Comparison of ENCODE assay signal across 8 cellular contexts in genomic region chr12:64403708-64404469, GRCh38. TPM values are rescaled to one million over a fixed set of nuclear protein-coding genes. Genes with fewer than 3 reads are reported as not detected.
DNase-seq lines count a peak whose midpoint lies in the region; ATAC-seq and TF ChIP-seq lines count a peak whose summit lies in the region.

TSS of gene XPOT (plus strand) at chr12:64404392. CDS start at chr12:64410036, 5,644 bp downstream.

- H3K27me3 Mint-ChIP-seq in activated T-helper 2 cell treated with anti-CD3 and anti-CD28 coated beads, Interferon-gamma antibody, Interleukin-2, Interleukin-4, amounts not matched to agents 10 μg/mL and 5 μg/mL and 100 μg/mL, durations not matched to agents 14 hours and 24 hours and 36 hours (ENCODE audit: low read depth) = no peaks in the 10 kb centered on the region
- H3K27me3 Mint-ChIP-seq in naive thymus-derived CD8-positive, alpha-beta T cell = peaks cover 0 to 3% (median 0%) of the 10 kb centered on the region in 5 donors

- no peak for TF ChIP-seq CTCF in LNCaP clone FGC (IDR thresholded peaks at IDR 0.05; ENCODE audit: control insufficient read depth, extremely low read depth, insufficient read depth)
- TF ChIP-seq CTCF in fibroblast of mammary gland (conservative IDR thresholded peaks at IDR 0.05; ENCODE audit: control insufficient read depth, insufficient read depth, low read depth, low read length) = no peak

- POLR2A ChIA-PET in naive thymus-derived CD8-positive, alpha-beta T cell (lab: Charles Lee) = interaction anchor here (1.0 to 1.8 kb wide), 5 partner anchors 13 to 559 kb away, joined by 3 to 12 read pairs (median 4); partner anchors contain the start of genes C12orf56, KICS2 and SRGAP1

- H3K4me3 ChIP-seq in LNCaP clone FGC (ENCODE audit: low read depth, low read length) (peak within 1 kb of the TSS; percentile 86), fibroblast of mammary gland (ENCODE audit: control insufficient read depth, low read depth, low read length) (peak within 1 kb of the TSS; percentile 75)

- peak; percentile 94 to 96 for ATAC-seq in naive thymus-derived CD8-positive, alpha-beta T cell

- H3K4me3 Mint-ChIP-seq in activated T-helper 2 cell treated with anti-CD3 and anti-CD28 coated beads, Interferon-gamma antibody, Interleukin-2, Interleukin-4, amounts not matched to agents 10 μg/mL and 5 μg/mL and 100 μg/mL, durations not matched to agents 14 hours and 24 hours and 36 hours (ENCODE audit: low read depth) = peak within 1 kb of the TSS; percentile 93
- H3K4me3 Mint-ChIP-seq in naive thymus-derived CD8-positive, alpha-beta T cell = peak within 1 kb of the TSS; percentile 92 to 99 (median 95)

- H3K27ac Mint-ChIP-seq in activated T-helper 2 cell treated with anti-CD3 and anti-CD28 coated beads, Interferon-gamma antibody, Interleukin-2, Interleukin-4, amounts not matched to agents 10 μg/mL and 5 μg/mL and 100 μg/mL, durations not matched to agents 14 hours and 24 hours and 36 hours = peak within 1 kb of the TSS; percentile 97
- H3K27ac Mint-ChIP-seq in naive thymus-derived CD8-positive, alpha-beta T cell = peak within 1 kb of the TSS; percentile 86 to 98 (median 96)

- intact Hi-C loops in activated T-helper 2 cell treated with anti-CD3 and anti-CD28 coated beads, Interferon-gamma antibody, Interleukin-2, Interleukin-4, amounts not matched to agents 10 μg/mL and 5 μg/mL and 100 μg/mL, durations not matched to agents 14 hours and 24 hours and 36 hours (cut with micrococcal nuclease) = loop anchor here (1.0 to 10.0 kb wide), 7 partner anchors 19 to 619 kb away; partner anchors contain the start of genes GNS, KICS2, SRGAP1 and TBK1

- peaks cover 13% of the 10 kb centered on the region for H3K36me3 Mint-ChIP-seq in activated T-helper 2 cell treated with anti-CD3 and anti-CD28 coated beads, Interferon-gamma antibody, Interleukin-2, Interleukin-4, amounts not matched to agents 10 μg/mL and 5 μg/mL and 100 μg/mL, durations not matched to agents 14 hours and 24 hours and 36 hours (ENCODE audit: low read depth)
- H3K36me3 Mint-ChIP-seq in naive thymus-derived CD8-positive, alpha-beta T cell = no peaks in the 10 kb centered on the region

- H3K9me3 Mint-ChIP-seq in activated T-helper 2 cell treated with anti-CD3 and anti-CD28 coated beads, Interferon-gamma antibody, Interleukin-2, Interleukin-4, amounts not matched to agents 10 μg/mL and 5 μg/mL and 100 μg/mL, durations not matched to agents 14 hours and 24 hours and 36 hours = no peaks in the 10 kb centered on the region
- H3K9me3 Mint-ChIP-seq in naive thymus-derived CD8-positive, alpha-beta T cell = no peaks in the 10 kb centered on the region

- H3K4me1 Mint-ChIP-seq in activated T-helper 2 cell treated with anti-CD3 and anti-CD28 coated beads, Interferon-gamma antibody, Interleukin-2, Interleukin-4, amounts not matched to agents 10 μg/mL and 5 μg/mL and 100 μg/mL, durations not matched to agents 14 hours and 24 hours and 36 hours (ENCODE audit: low read depth) = peaks cover 31% of the 10 kb centered on the region
- peaks cover 9 to 33% (median 25%) of the 10 kb centered on the region in 4 donors for H3K4me1 Mint-ChIP-seq in naive thymus-derived CD8-positive, alpha-beta T cell

- DNase-seq in EL (peak; percentile 98), H4 (ENCODE audit: low spot score) (peak; percentile 95), LNCaP clone FGC (ENCODE audit: low read depth) (peak; percentile 97), RPMI8226 (peak; percentile 98), fibroblast of mammary gland (ENCODE audit: low read depth) (peak; percentile 97)
- peak; percentile 92 for DNase-seq in activated T-helper 2 cell treated with anti-CD3 and anti-CD28 coated beads, Interferon-gamma antibody, Interleukin-2, Interleukin-4, amounts not matched to agents 10 μg/mL and 5 μg/mL and 100 μg/mL, durations not matched to agents 14 hours and 24 hours and 36 hours (ENCODE audit: low spot score)
- peak; percentile 83 to 94 (median 90) for DNase-seq in naive thymus-derived CD8-positive, alpha-beta T cell
- peak; percentile 93 for DNase-seq in stimulated activated naive CD4-positive, alpha-beta T cell treated with Interleukin-2 at 50 U/mL for 16 hours (lab: John Stamatoyannopoulos, UW)

RNA-seq across cellular contexts. Expression of gene XPOT, which starts in this region (rescaled TPM):
- 91.4 and 100 TPM in 2 replicates for total RNA-seq in H4 (2014; rRNA removed; shearing (Covaris generic))
- 119 and 120 TPM in 2 replicates for total RNA-seq in activated T-helper 2 cell treated with anti-CD3 and anti-CD28 coated beads, Interferon-gamma antibody, Interleukin-2, Interleukin-4, amounts not matched to agents 10 μg/mL and 5 μg/mL and 100 μg/mL, durations not matched to agents 14 hours and 24 hours and 36 hours
- 100 to 1,000 TPM; 100 to 106 TPM for total RNA-seq in naive thymus-derived CD8-positive, alpha-beta T cell
- polyA plus RNA-seq in naive thymus-derived CD8-positive, alpha-beta T cell = 10 to 100 TPM; 23.6 to 35.8 (median 32.1) TPM

Comparison
In these comparisons a context has a peak if more than half of its experiments do, and no peak if none do; other contexts are left out.
1. Peak in every context shown above with its lines: DNase-seq, ATAC-seq and H3K4me3 ChIP-seq.